1 cellular context compared by ENCODE assay signal in the genomic region with DNA sequence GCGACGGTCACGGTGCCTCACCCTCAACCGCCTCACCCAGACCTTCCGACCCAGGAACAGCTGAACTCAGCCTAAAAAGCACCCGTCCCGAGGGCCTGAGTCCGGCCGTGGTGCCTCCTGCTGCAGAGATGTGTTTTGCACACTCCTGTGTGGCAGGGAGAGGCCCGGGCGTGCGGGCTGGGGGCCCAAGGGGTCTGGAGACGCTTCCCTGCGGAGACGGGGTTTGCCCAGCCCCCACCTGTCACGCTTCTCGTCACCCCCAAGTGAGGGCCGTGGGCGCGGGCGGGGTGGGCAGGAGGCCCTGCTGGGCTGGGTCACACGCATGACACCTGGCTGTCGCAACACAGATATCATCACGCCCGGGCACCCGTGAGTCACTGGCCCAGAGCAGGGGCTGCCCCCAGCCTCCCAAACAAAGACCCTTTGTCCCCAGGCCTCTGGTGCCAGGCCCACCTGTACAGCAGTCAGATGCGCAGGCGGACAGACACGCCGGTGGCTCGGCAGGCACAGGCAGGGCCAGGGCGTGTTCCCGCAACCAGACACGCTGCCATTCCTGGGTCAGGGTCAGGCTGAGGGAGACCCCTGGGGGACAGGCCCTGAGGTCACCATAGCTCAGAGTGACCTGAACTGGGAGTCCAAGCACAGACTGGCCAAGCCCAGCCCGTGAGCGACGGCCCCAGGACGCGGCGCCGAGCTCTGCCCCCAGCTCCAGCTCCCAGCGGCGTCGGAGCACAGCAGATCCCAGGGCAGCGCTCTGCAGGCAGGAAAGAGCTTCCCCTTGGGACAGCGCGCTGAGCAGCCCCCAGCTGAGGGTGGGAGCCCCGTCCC.
A peak's percentile ranks its signal among the peaks of the same experiment; 100 is the strongest.
TF ChIP-seq lines count a peak whose summit lies in the region.

No MANE protein-coding gene starts in this region.

TF ChIP-seq in HepG2, 621 proteins besides CTCF, POLR2A, EP300 and RAD21 (continued from another document and continues in another):
- TF ChIP-seq, protein P1, sequence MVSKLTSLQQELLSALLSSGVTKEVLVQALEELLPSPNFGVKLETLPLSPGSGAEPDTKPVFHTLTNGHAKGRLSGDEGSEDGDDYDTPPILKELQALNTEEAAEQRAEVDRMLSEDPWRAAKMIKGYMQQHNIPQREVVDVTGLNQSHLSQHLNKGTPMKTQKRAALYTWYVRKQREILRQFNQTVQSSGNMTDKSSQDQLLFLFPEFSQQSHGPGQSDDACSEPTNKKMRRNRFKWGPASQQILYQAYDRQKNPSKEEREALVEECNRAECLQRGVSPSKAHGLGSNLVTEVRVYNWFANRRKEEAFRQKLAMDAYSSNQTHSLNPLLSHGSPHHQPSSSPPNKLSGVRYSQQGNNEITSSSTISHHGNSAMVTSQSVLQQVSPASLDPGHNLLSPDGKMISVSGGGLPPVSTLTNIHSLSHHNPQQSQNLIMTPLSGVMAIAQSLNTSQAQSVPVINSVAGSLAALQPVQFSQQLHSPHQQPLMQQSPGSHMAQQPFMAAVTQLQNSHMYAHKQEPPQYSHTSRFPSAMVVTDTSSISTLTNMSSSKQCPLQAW (CRISPR knock-in tag; IDR thresholded peaks at IDR 0.05): no peak
- no peak for TF ChIP-seq ETV6 (CRISPR knock-in tag; conservative IDR thresholded peaks at IDR 0.05)
- TF ChIP-seq FIP1L1 (IDR thresholded peaks at IDR 0.05; ENCODE audit: borderline replicate concordance, insufficient read depth, low read depth, low read length): no peak
- no peak for TF ChIP-seq ZKSCAN5 (CRISPR knock-in tag; IDR thresholded peaks at IDR 0.05)
- TF ChIP-seq RFX3 (CRISPR knock-in tag; IDR thresholded peaks at IDR 0.05): no peak
- no peak for TF ChIP-seq NFIC (IDR thresholded peaks at IDR 0.05; ENCODE audit: low read length)
- TF ChIP-seq ZMAT3 (CRISPR knock-in tag; conservative IDR thresholded peaks at IDR 0.05): peak; percentile 48; the same call in 1 of the 2 replicates
- no peak for TF ChIP-seq ZNF530 (CRISPR knock-in tag; IDR thresholded peaks at IDR 0.05; ENCODE audit: low read depth)
- TF ChIP-seq ZNF546 (CRISPR knock-in tag; conservative IDR thresholded peaks at IDR 0.05): peak; percentile 60; the same call in 1 of the 2 replicates
- TF ChIP-seq RNF2 (conservative IDR thresholded peaks at IDR 0.05; ENCODE audit: low read depth): no peak
- TF ChIP-seq RFX1 (IDR thresholded peaks at IDR 0.05): no peak
- TF ChIP-seq, protein P2, sequence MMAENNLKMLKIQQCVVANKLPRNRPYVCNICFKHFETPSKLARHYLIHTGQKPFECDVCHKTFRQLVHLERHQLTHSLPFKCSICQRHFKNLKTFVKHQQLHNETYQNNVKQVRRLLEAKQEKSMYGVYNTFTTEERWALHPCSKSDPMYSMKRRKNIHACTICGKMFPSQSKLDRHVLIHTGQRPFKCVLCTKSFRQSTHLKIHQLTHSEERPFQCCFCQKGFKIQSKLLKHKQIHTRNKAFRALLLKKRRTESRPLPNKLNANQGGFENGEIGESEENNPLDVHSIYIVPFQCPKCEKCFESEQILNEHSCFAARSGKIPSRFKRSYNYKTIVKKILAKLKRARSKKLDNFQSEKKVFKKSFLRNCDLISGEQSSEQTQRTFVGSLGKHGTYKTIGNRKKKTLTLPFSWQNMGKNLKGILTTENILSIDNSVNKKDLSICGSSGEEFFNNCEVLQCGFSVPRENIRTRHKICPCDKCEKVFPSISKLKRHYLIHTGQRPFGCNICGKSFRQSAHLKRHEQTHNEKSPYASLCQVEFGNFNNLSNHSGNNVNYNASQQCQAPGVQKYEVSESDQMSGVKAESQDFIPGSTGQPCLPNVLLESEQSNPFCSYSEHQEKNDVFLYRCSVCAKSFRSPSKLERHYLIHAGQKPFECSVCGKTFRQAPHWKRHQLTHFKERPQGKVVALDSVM (CRISPR knock-in tag; IDR thresholded peaks at IDR 0.05): peak; percentile 51; the same call in 1 of the 2 replicates
- TF ChIP-seq ZNF597 (CRISPR knock-in tag; IDR thresholded peaks at IDR 0.05): no peak
- TF ChIP-seq HNRNPH1 (optimal IDR thresholded peaks at IDR 0.05; ENCODE audit: low read depth, low read length): no peak
- no peak for TF ChIP-seq ZNF503 (CRISPR knock-in tag; IDR thresholded peaks at IDR 0.05)
- no peak for TF ChIP-seq ZNF432 (CRISPR knock-in tag; IDR thresholded peaks at IDR 0.05; ENCODE audit: borderline replicate concordance)
- TF ChIP-seq, protein P3, sequence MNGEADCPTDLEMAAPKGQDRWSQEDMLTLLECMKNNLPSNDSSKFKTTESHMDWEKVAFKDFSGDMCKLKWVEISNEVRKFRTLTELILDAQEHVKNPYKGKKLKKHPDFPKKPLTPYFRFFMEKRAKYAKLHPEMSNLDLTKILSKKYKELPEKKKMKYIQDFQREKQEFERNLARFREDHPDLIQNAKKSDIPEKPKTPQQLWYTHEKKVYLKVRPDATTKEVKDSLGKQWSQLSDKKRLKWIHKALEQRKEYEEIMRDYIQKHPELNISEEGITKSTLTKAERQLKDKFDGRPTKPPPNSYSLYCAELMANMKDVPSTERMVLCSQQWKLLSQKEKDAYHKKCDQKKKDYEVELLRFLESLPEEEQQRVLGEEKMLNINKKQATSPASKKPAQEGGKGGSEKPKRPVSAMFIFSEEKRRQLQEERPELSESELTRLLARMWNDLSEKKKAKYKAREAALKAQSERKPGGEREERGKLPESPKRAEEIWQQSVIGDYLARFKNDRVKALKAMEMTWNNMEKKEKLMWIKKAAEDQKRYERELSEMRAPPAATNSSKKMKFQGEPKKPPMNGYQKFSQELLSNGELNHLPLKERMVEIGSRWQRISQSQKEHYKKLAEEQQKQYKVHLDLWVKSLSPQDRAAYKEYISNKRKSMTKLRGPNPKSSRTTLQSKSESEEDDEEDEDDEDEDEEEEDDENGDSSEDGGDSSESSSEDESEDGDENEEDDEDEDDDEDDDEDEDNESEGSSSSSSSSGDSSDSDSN (CRISPR knock-in tag; IDR thresholded peaks at IDR 0.05): peak; percentile 60
- TF ChIP-seq, protein P4, sequence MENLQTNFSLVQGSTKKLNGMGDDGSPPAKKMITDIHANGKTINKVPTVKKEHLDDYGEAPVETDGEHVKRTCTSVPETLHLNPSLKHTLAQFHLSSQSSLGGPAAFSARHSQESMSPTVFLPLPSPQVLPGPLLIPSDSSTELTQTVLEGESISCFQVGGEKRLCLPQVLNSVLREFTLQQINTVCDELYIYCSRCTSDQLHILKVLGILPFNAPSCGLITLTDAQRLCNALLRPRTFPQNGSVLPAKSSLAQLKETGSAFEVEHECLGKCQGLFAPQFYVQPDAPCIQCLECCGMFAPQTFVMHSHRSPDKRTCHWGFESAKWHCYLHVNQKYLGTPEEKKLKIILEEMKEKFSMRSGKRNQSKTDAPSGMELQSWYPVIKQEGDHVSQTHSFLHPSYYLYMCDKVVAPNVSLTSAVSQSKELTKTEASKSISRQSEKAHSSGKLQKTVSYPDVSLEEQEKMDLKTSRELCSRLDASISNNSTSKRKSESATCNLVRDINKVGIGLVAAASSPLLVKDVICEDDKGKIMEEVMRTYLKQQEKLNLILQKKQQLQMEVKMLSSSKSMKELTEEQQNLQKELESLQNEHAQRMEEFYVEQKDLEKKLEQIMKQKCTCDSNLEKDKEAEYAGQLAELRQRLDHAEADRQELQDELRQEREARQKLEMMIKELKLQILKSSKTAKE (CRISPR knock-in tag; IDR thresholded peaks at IDR 0.05; ENCODE audit: borderline replicate concordance): peak; percentile 86
- TF ChIP-seq, protein P5, sequence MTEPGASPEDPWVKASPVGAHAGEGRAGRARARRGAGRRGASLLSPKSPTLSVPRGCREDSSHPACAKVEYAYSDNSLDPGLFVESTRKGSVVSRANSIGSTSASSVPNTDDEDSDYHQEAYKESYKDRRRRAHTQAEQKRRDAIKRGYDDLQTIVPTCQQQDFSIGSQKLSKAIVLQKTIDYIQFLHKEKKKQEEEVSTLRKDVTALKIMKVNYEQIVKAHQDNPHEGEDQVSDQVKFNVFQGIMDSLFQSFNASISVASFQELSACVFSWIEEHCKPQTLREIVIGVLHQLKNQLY (CRISPR knock-in tag; IDR thresholded peaks at IDR 0.05): peak; percentile 80; the same call in 1 of the 2 replicates
- no peak for TF ChIP-seq ZBTB40 (IDR thresholded peaks at IDR 0.05)
- peak; percentile 38; the same call in 1 of the 2 replicates for TF ChIP-seq ZBTB40 (CRISPR knock-in tag; IDR thresholded peaks at IDR 0.05)
- 0 out of 2 replicates have a peak, but pooled peaks have one; percentile 59 for TF ChIP-seq HOXD1 (CRISPR knock-in tag; IDR thresholded peaks at IDR 0.05)
- peak; percentile 49; the same call in 1 of the 2 replicates for TF ChIP-seq ZMYM4 (CRISPR knock-in tag; IDR thresholded peaks at IDR 0.05)
- TF ChIP-seq ZBTB42 (CRISPR knock-in tag; IDR thresholded peaks at IDR 0.05): no peak
- TF ChIP-seq SPEN (CRISPR knock-in tag; IDR thresholded peaks at IDR 0.05; ENCODE audit: low read depth): peak; percentile 80
- TF ChIP-seq ARNT2 (CRISPR knock-in tag; IDR thresholded peaks at IDR 0.05; ENCODE audit: low read depth): 0 out of 2 replicates have a peak, but pooled peaks have one; percentile 39
- peak; percentile 91 for TF ChIP-seq IRF9 (CRISPR knock-in tag; IDR thresholded peaks at IDR 0.05; ENCODE audit: borderline replicate concordance)
- TF ChIP-seq ZNF841 (CRISPR knock-in tag; IDR thresholded peaks at IDR 0.05; ENCODE audit: borderline replicate concordance): no peak
